1 cellular context compared by ENCODE assay signal in genomic region chr1:202728951-202729350, GRCh38.
TF ChIP-seq lines count a peak whose summit lies in the region.

No MANE protein-coding gene starts in this region.

TF ChIP-seq in GM12878, 131 proteins besides CTCF, POLR2A, EP300 and RAD21:
- TF ChIP-seq PBX3 (IDR thresholded peaks at IDR 0.05; ENCODE audit: insufficient replicate concordance, low read depth, low read length) = no peak
